8 cellular contexts compared by ENCODE assay signal in genomic region chr9:13278368-13279246, GRCh38. TPM values are rescaled to one million over a fixed set of nuclear protein-coding genes. Genes with fewer than 3 reads are reported as not detected.
A peak's percentile ranks its signal among the peaks of the same experiment; 100 is the strongest.
DNase-seq lines count a peak whose midpoint lies in the region; ATAC-seq, FAIRE-seq and TF ChIP-seq lines count a peak whose summit lies in the region.

No MANE protein-coding gene starts in this region.

- H3K9ac ChIP-seq in kidney (ENCODE audit: low read length in 2 of 2) = peak overlapping the region; percentile 30 to 79

- no peaks in the 10 kb centered on the region for H3K36me3 ChIP-seq in kidney (ENCODE audit: control insufficient read depth in 1 of 2, insufficient read depth in 2 of 2, low read length in 2 of 2)

- in situ Hi-C loops in Caki2 (cut with HindIII; ENCODE audit: low pct_unique_long_range_greater_than_20kb, low sequenced_read_pairs) (no loop called here), KBM-7 (cut with MboI; ENCODE audit: low pct_unique_long_range_greater_than_20kb, low sequenced_read_pairs) (no loop called here)

- peak; percentile 49 for DNase-seq in Caki2 (ENCODE audit: low read depth)
- peak; percentile 73 for DNase-seq in NCI-H2227 (lab: John Stamatoyannopoulos, UW; ENCODE audit: unreplicated experiment)
- DNase-seq in cerebellum (ENCODE audit: low spot score) = peak; percentile 68
- DNase-seq in kidney = peak; percentile 84
- no peak for DNase-seq in KBM-7
- no peak for DNase-seq in activated CD4-positive, alpha-beta T cell treated with anti-CD3 and anti-CD28 coated beads, Interleukin-2, amount 10 ng/mL, durations not matched to agents 7 days and 5 days

- H3K4me1 Mint-ChIP-seq in stimulated activated naive CD8-positive, alpha-beta T cell treated with anti-CD3 and anti-CD28 coated beads, Interleukin-15, Interleukin-2, amounts not matched to agents 100 ng/mL and 50 ng/mL, for 24 hours (ENCODE audit: low read depth) = peaks cover 4% of the 10 kb centered on the region
- H3K4me1 Mint-ChIP-seq in activated CD4-positive, alpha-beta T cell treated with anti-CD3 and anti-CD28 coated beads, Interleukin-2, amount 10 ng/mL, durations not matched to agents 7 days and 5 days = no peaks in the 10 kb centered on the region

- H3K4me3 ChIP-seq in kidney (ENCODE audit: low read length in 2 of 2) = peak overlapping the region; percentile 71 to 79

- no peaks in the 10 kb centered on the region for H3K9me3 ChIP-seq in kidney (ENCODE audit: control insufficient read depth in 1 of 2, low read length in 2 of 2)

- no peak for TF ChIP-seq CTCF in kidney (IDR thresholded peaks at IDR 0.05; ENCODE audit: borderline replicate concordance, extremely low read depth, insufficient read depth)

- peaks cover 35% of the 10 kb centered on the region for H3K27me3 Mint-ChIP-seq in stimulated activated naive CD8-positive, alpha-beta T cell treated with anti-CD3 and anti-CD28 coated beads, Interleukin-15, Interleukin-2, amounts not matched to agents 100 ng/mL and 50 ng/mL, for 24 hours
- H3K27me3 Mint-ChIP-seq in activated CD4-positive, alpha-beta T cell treated with anti-CD3 and anti-CD28 coated beads, Interleukin-2, amount 10 ng/mL, durations not matched to agents 7 days and 5 days = peaks cover 18% of the 10 kb centered on the region

- H3K9me3 Mint-ChIP-seq in stimulated activated naive CD8-positive, alpha-beta T cell treated with anti-CD3 and anti-CD28 coated beads, Interleukin-15, Interleukin-2, amounts not matched to agents 100 ng/mL and 50 ng/mL, for 24 hours = peaks cover 9% of the 10 kb centered on the region
- no peaks in the 10 kb centered on the region for H3K9me3 Mint-ChIP-seq in activated CD4-positive, alpha-beta T cell treated with anti-CD3 and anti-CD28 coated beads, Interleukin-2, amount 10 ng/mL, durations not matched to agents 7 days and 5 days

- no peak for ATAC-seq in GM21367 (IDR thresholded peaks at IDR 0.05; ENCODE audit: unreplicated experiment)

- CTCF ChIA-PET in activated CD4-positive, alpha-beta T cell treated with anti-CD3 and anti-CD28 coated beads, Interleukin-2, amount 10 ng/mL, durations not matched to agents 7 days and 5 days (lab: Charles Lee) = no interaction called here

- no peaks in the 10 kb centered on the region for H3K4me1 ChIP-seq in kidney (ENCODE audit: control insufficient read depth in 1 of 2, insufficient read depth in 1 of 2, low read depth in 1 of 2, low read length in 2 of 2)

- peak overlapping the region; percentile 23 for H3K4me3 Mint-ChIP-seq in stimulated activated naive CD8-positive, alpha-beta T cell treated with anti-CD3 and anti-CD28 coated beads, Interleukin-15, Interleukin-2, amounts not matched to agents 100 ng/mL and 50 ng/mL, for 24 hours
- no peak overlapping the region for H3K4me3 Mint-ChIP-seq in activated CD4-positive, alpha-beta T cell treated with anti-CD3 and anti-CD28 coated beads, Interleukin-2, amount 10 ng/mL, durations not matched to agents 7 days and 5 days

- FAIRE-seq in kidney (lab: Jason Lieb, UNC) = no peak

- H3K27ac Mint-ChIP-seq in stimulated activated naive CD8-positive, alpha-beta T cell treated with anti-CD3 and anti-CD28 coated beads, Interleukin-15, Interleukin-2, amounts not matched to agents 100 ng/mL and 50 ng/mL, for 24 hours = no peak overlapping the region
- H3K27ac Mint-ChIP-seq in activated CD4-positive, alpha-beta T cell treated with anti-CD3 and anti-CD28 coated beads, Interleukin-2, amount 10 ng/mL, durations not matched to agents 7 days and 5 days = no peak overlapping the region

- intact Hi-C loops in kidney (cut with DNase I) = no loop called here

- POLR2A ChIA-PET in activated CD4-positive, alpha-beta T cell treated with anti-CD3 and anti-CD28 coated beads, Interleukin-2, amount 10 ng/mL, durations not matched to agents 7 days and 5 days (lab: Charles Lee) = no interaction called here

- peaks cover 3% of the 10 kb centered on the region for H3K36me3 Mint-ChIP-seq in stimulated activated naive CD8-positive, alpha-beta T cell treated with anti-CD3 and anti-CD28 coated beads, Interleukin-15, Interleukin-2, amounts not matched to agents 100 ng/mL and 50 ng/mL, for 24 hours (ENCODE audit: low read depth)
- no peaks in the 10 kb centered on the region for H3K36me3 Mint-ChIP-seq in activated CD4-positive, alpha-beta T cell treated with anti-CD3 and anti-CD28 coated beads, Interleukin-2, amount 10 ng/mL, durations not matched to agents 7 days and 5 days (ENCODE audit: low read depth)

- H3K27ac ChIP-seq in kidney (ENCODE audit: low read depth in 2 of 2, low read length in 2 of 2) = peak overlapping the region; percentile 63 to 86

RNA-seq across cellular contexts. Expression of gene MPDZ, which starts 0.9 kb away (rescaled TPM):
- 2.6 and 15.5 TPM in 2 replicates for total RNA-seq in Caki2 (2014; rRNA removed; shearing (Covaris generic); ENCODE audit: low replicate concordance)
- total RNA-seq in cerebellum (53.7 TPM), kidney (25.1 TPM)
- polyA plus RNA-seq in kidney (ENCODE audit: insufficient read depth, low read depth, low replicate concordance) = 18.5 TPM
- not detected for total RNA-seq in activated CD4-positive, alpha-beta T cell treated with anti-CD3 and anti-CD28 coated beads, Interleukin-2, amount 10 ng/mL, durations not matched to agents 7 days and 5 days

Comparison
In these comparisons a context has a peak if more than half of its experiments do, and no peak if none do; other contexts are left out.
1. DNase-seq: peak in Caki2 (single experiment), NCI-H2227 (single experiment), cerebellum (single experiment) and kidney (single experiment); none in KBM-7 (single experiment) and activated CD4-positive, alpha-beta T cell treated with anti-CD3 and anti-CD28 coated beads, Interleukin-2, amount 10 ng/mL, durations not matched to agents 7 days and 5 days (single experiment).